In genomic region chr1:47996060-47996405, GRCh38 we compare ENCODE assay signal across 9 cellular contexts. TPM values are rescaled to one million over a fixed set of nuclear protein-coding genes. Genes with fewer than 3 reads are reported as not detected.
DNase-seq lines count a peak whose midpoint lies in the region; ATAC-seq, FAIRE-seq and TF ChIP-seq lines count a peak whose summit lies in the region.
"Had no signal": no experiment of that assay in that cellular context is flagged by ENCODE, and none has a peak within 500 bp of the region (broad histone marks: within the 10 kb centered on the region; RNA-seq: fewer than 3 reads in every experiment).

No MANE protein-coding gene starts in this region.

- in situ Hi-C loops in GM23248 (cut with MboI) = no loop called here

- intact Hi-C loops in naive thymus-derived CD4-positive, alpha-beta T cell (cut with micrococcal nuclease) = loop anchor here in 1 of 2 donors (2.0 to 5.0 kb wide), 2 partner anchors 66 to 241 kb away; no protein-coding TSS in a partner anchor

- H3K79me1 ChIP-seq in H1 (ENCODE audit: low read depth, low read length) = no peaks in the 10 kb centered on the region

- 0 out of 2 replicates have a peak overlapping the region, but pooled peaks have one; percentile 29 for H2BK12ac ChIP-seq in H1 (ENCODE audit: low read depth, low read length)

- H4K5ac ChIP-seq in H1 (ENCODE audit: insufficient read length, low read depth, low read length) = no peak overlapping the region

- H2BK5ac ChIP-seq in H1 (ENCODE audit: low read depth, low read length) = peak overlapping the region; percentile 35; the same call in 1 of the 2 replicates

- no peak overlapping the region for H3K14ac ChIP-seq in H1 (ENCODE audit: insufficient read length)

- H3K4me2 ChIP-seq in H1 (ENCODE audit: insufficient read depth in 1 of 2, low read depth in 2 of 2, low read length in 2 of 2) (peak overlapping the region; percentile 87 to 94), GM23248 (ENCODE audit: unreplicated experiment) (no peak overlapping the region)

- no peak for ATAC-seq in stimulated activated naive CD8-positive, alpha-beta T cell treated with anti-CD3 and anti-CD28 coated beads, Interleukin-15, Interleukin-2, amounts not matched to agents 100 U/mL and 50 U/mL, for 24 hours
- no peak for ATAC-seq in naive thymus-derived CD4-positive, alpha-beta T cell
- no peak for ATAC-seq in GM21528 (IDR thresholded peaks at IDR 0.05; ENCODE audit: low FRiP score, unreplicated experiment)

- H3K23me2 ChIP-seq in H1 (ENCODE audit: low read depth, low read length) = peaks cover 8% of the 10 kb centered on the region; the same call in 1 of the 2 replicates

- H3K27me3 ChIP-seq in H1 (replicated peaks in 1 of 4; ENCODE audit: control insufficient read depth in 3 of 4, extremely low read depth in 1 of 4, insufficient read depth in 3 of 4, low read length in 3 of 4) (peaks cover 0 to 30% (median 25%) of the 10 kb centered on the region in 4 experiments; a peak in 6 of 7 replicates), GM23248 (replicated peaks; ENCODE audit: insufficient read depth) (peaks cover 59% of the 10 kb centered on the region)
- H3K27me3 ChIP-seq in naive thymus-derived CD4-positive, alpha-beta T cell (ENCODE audit: control insufficient read depth in 2 of 2, insufficient read depth in 2 of 2, low read length in 2 of 2) = peaks cover 0 to 3% of the 10 kb centered on the region in 2 donors

- TF ChIP-seq EP300 in H1 (IDR thresholded peaks at IDR 0.05; ENCODE audit: borderline replicate concordance in 1 of 2, low read depth in 2 of 2, low read length in 2 of 2) = no peak

- H2AFZ ChIP-seq in H1 (ENCODE audit: low read length) (no peak overlapping the region), GM23248 (no peak overlapping the region)

- H3K27ac ChIP-seq in H1 (ENCODE audit: low read depth, low read length) = no peak overlapping the region
- H3K27ac ChIP-seq in naive thymus-derived CD4-positive, alpha-beta T cell (ENCODE audit: low read depth, low read length) = no peak overlapping the region
- H3K27ac ChIP-seq in GM23248 = no peak overlapping the region

- no peak overlapping the region for H4K8ac ChIP-seq in H1 (ENCODE audit: extremely low read depth, insufficient read depth, low read length)

- no peak for TF ChIP-seq POLR2A in H1 (IDR thresholded peaks at IDR 0.05; ENCODE audit: control extremely low read depth in 1 of 2, low read depth in 2 of 2, low read length in 2 of 2)

- H3K9me3 Mint-ChIP-seq in stimulated activated naive CD8-positive, alpha-beta T cell treated with anti-CD3 and anti-CD28 coated beads, Interleukin-15, Interleukin-2, amounts not matched to agents 100 ng/mL and 50 ng/mL, for 24 hours = no peaks in the 10 kb centered on the region
- peaks cover 0 to 4% (median 0%) of the 10 kb centered on the region in 11 donors for H3K9me3 Mint-ChIP-seq in naive thymus-derived CD4-positive, alpha-beta T cell

- no peaks in the 10 kb centered on the region for H3K9me2 ChIP-seq in GM23248 (ENCODE audit: insufficient read depth)

- H3K23ac ChIP-seq in H1 (ENCODE audit: insufficient read length) = no peak overlapping the region

- 16% methylated on average over 7 of the region's 7 CpGs; no CpG with 5 or more reads in 1 of the 2 experiments for WGBS in H1 (ENCODE audit: extremely low coverage in 1 of 2, insufficient coverage in 1 of 2, insufficient read length in 1 of 2, insufficient replicate concordance in 2 of 2, low coverage in 1 of 2, low lambda C conversion rate in 2 of 2, missing lambda C conversion rate in 1 of 2), 2 experiments
- WGBS in GM23248 (ENCODE audit: low coverage in 1 of 2, low lambda C conversion rate in 2 of 2, missing lambda C conversion rate in 2 of 2), 2 experiments = 37 to 43% methylated on average over 7 of the region's 7 CpGs

- no peak for TF ChIP-seq RAD21 in H1 (IDR thresholded peaks at IDR 0.05 in 1 of 2, conservative IDR thresholded peaks at IDR 0.05 in 1 of 2; ENCODE audit: low read depth in 2 of 2, low read length in 2 of 2)

- H3K79me2 ChIP-seq in H1 (ENCODE audit: control insufficient read depth in 1 of 2, insufficient read depth in 2 of 2, low read length in 2 of 2) (no peaks in the 10 kb centered on the region), GM23248 (ENCODE audit: insufficient read depth) (no peaks in the 10 kb centered on the region)

- peaks cover 70% of the 10 kb centered on the region for H3K27me3 Mint-ChIP-seq in stimulated activated naive CD8-positive, alpha-beta T cell treated with anti-CD3 and anti-CD28 coated beads, Interleukin-15, Interleukin-2, amounts not matched to agents 100 ng/mL and 50 ng/mL, for 24 hours
- H3K27me3 Mint-ChIP-seq in naive thymus-derived CD4-positive, alpha-beta T cell = peaks cover 49 to 70% (median 68%) of the 10 kb centered on the region in 5 donors

- H2AK5ac ChIP-seq in H1 (ENCODE audit: low read depth, low read length) = no peak overlapping the region

- POLR2A ChIA-PET in H1 (lab: Charles Lee; ENCODE audit: partially characterized antibody) = interaction anchor here (0.8 to 2.1 kb wide), 4 partner anchors 9 to 56 kb away, joined by 3 to 10 read pairs (median 6); no protein-coding TSS in a partner anchor
- POLR2A ChIA-PET in naive thymus-derived CD4-positive, alpha-beta T cell (lab: Charles Lee) = no interaction called here

- H3K36me3 ChIP-seq in H1 (ENCODE audit: control insufficient read depth in 2 of 4, insufficient read depth in 4 of 4, low read length in 3 of 4) (peaks cover 0 to 6% (median 0%) of the 10 kb centered on the region in 4 experiments; a peak in 1 of 8 replicates), GM23248 (ENCODE audit: low read depth) (no peaks in the 10 kb centered on the region)
- H3K36me3 ChIP-seq in naive thymus-derived CD4-positive, alpha-beta T cell (ENCODE audit: control insufficient read depth in 2 of 3, insufficient read depth in 3 of 3, low read length in 3 of 3) = no peaks in the 10 kb centered on the region
- H3K36me3 ChIP-seq: upper lobe of left lung had no signal

- peaks cover 4% of the 10 kb centered on the region for H3K4me1 Mint-ChIP-seq in stimulated activated naive CD8-positive, alpha-beta T cell treated with anti-CD3 and anti-CD28 coated beads, Interleukin-15, Interleukin-2, amounts not matched to agents 100 ng/mL and 50 ng/mL, for 24 hours (ENCODE audit: low read depth)
- peaks cover 4 to 14% (median 10%) of the 10 kb centered on the region in 7 donors for H3K4me1 Mint-ChIP-seq in naive thymus-derived CD4-positive, alpha-beta T cell

- no peak overlapping the region for H2BK120ac ChIP-seq in H1 (replicated peaks; ENCODE audit: low read depth, low read length)

- H3K27ac Mint-ChIP-seq in stimulated activated naive CD8-positive, alpha-beta T cell treated with anti-CD3 and anti-CD28 coated beads, Interleukin-15, Interleukin-2, amounts not matched to agents 100 ng/mL and 50 ng/mL, for 24 hours = no peak overlapping the region
- H3K27ac Mint-ChIP-seq in naive thymus-derived CD4-positive, alpha-beta T cell = no peak overlapping the region

- H4K20me1 ChIP-seq in H1 (replicated peaks in 1 of 2; ENCODE audit: control insufficient read depth in 1 of 2, insufficient read depth in 2 of 2, low read length in 2 of 2) (no peaks in the 10 kb centered on the region), GM23248 (ENCODE audit: insufficient read depth) (no peaks in the 10 kb centered on the region)

- H4K91ac ChIP-seq in H1 (replicated peaks; ENCODE audit: insufficient read length, low read length) = no peak overlapping the region

- H3K9ac ChIP-seq in H1 (replicated peaks in 1 of 4; ENCODE audit: extremely low read depth in 1 of 4, low read depth in 3 of 4, low read length in 3 of 4) (no peak overlapping the region; a peak in 1 of 7 replicates), GM23248 (no peak overlapping the region)

- H3K9me3 ChIP-seq in H1 (ENCODE audit: insufficient read depth in 2 of 2, low read depth in 1 of 2, low read length in 1 of 2) (no peaks in the 10 kb centered on the region), GM23248 (ENCODE audit: low read depth) (no peaks in the 10 kb centered on the region)
- H3K9me3 ChIP-seq in naive thymus-derived CD4-positive, alpha-beta T cell (ENCODE audit: control insufficient read depth in 2 of 3, low read length in 3 of 3) = no peaks in the 10 kb centered on the region
- H3K9me3 ChIP-seq: upper lobe of left lung had no signal

- no peak overlapping the region for H2BK15ac ChIP-seq in H1 (ENCODE audit: low read length)

- H3K4me3 Mint-ChIP-seq in stimulated activated naive CD8-positive, alpha-beta T cell treated with anti-CD3 and anti-CD28 coated beads, Interleukin-15, Interleukin-2, amounts not matched to agents 100 ng/mL and 50 ng/mL, for 24 hours = peak overlapping the region; percentile 76
- peak overlapping the region; percentile 17 to 93 (median 72) for H3K4me3 Mint-ChIP-seq in naive thymus-derived CD4-positive, alpha-beta T cell

- no peak for DNase-seq in stimulated activated naive CD8-positive, alpha-beta T cell treated with anti-CD3 and anti-CD28 coated beads, Interleukin-15, Interleukin-2, amounts not matched to agents 100 U/mL and 50 U/mL, for 24 hours
- DNase-seq in H1 (ENCODE audit: low read depth in 1 of 2, low spot score in 2 of 2) = no peak
- no peak for DNase-seq in naive thymus-derived CD4-positive, alpha-beta T cell
- DNase-seq in midbrain (lab: John Stamatoyannopoulos, UW) = no peak
- no peak for DNase-seq in GM23248
- DNase-seq in C1 segment of cervical spinal cord (lab: John Stamatoyannopoulos, UW) = no peak

- no peak overlapping the region for H3K56ac ChIP-seq in H1 (replicated peaks; ENCODE audit: insufficient read length, low read depth, low read length)

- H3K4ac ChIP-seq in H1 (replicated peaks; ENCODE audit: insufficient read length, low read depth, low read length) = no peak overlapping the region

- H3K18ac ChIP-seq in H1 (ENCODE audit: extremely low read depth, low read length) = peak overlapping the region; percentile 68

- no peak for FAIRE-seq in H1 (lab: Jason Lieb, UNC)

- TF ChIP-seq CTCF in H1 (IDR thresholded peaks at IDR 0.05; ENCODE audit: control extremely low read depth in 1 of 3, insufficient read depth in 1 of 3, low read depth in 1 of 3, low read length in 3 of 3) = no peak

- CTCF ChIA-PET in H1 (lab: Charles Lee; ENCODE audit: partially characterized antibody) = interaction anchor here (0.8 to 8.2 kb wide), 5 partner anchors 8 to 210 kb away, joined by 3 to 158 read pairs (median 4); no protein-coding TSS in a partner anchor
- CTCF ChIA-PET in naive thymus-derived CD4-positive, alpha-beta T cell (lab: Charles Lee) = interaction anchor here (1.4 kb wide), 1 partner anchor 9 kb away, joined by 3 read pairs; no protein-coding TSS in a partner anchor

- no peak overlapping the region for H2BK20ac ChIP-seq in H1 (ENCODE audit: low read length)

- H3K4me1 ChIP-seq in H1 (replicated peaks in 1 of 4; ENCODE audit: control insufficient read depth in 3 of 4, insufficient read depth in 4 of 4, low read length in 3 of 4) (peaks cover 5 to 15% (median 9%) of the 10 kb centered on the region in 4 experiments), GM23248 (ENCODE audit: insufficient read depth) (no peaks in the 10 kb centered on the region)
- H3K4me1 ChIP-seq in naive thymus-derived CD4-positive, alpha-beta T cell (ENCODE audit: control insufficient read depth in 2 of 2, insufficient read depth in 2 of 2, low read length in 2 of 2) = no peaks in the 10 kb centered on the region

- H3K4me3 ChIP-seq in H1 (ENCODE audit: extremely low read depth in 1 of 4, insufficient read depth in 2 of 4, low read depth in 3 of 4, low read length in 4 of 4) (peak overlapping the region; percentile 39 to 86 (median 62)), GM23248 (no peak overlapping the region)
- no peak overlapping the region for H3K4me3 ChIP-seq in naive thymus-derived CD4-positive, alpha-beta T cell (ENCODE audit: low read length)

- no peaks in the 10 kb centered on the region for H3K36me3 Mint-ChIP-seq in stimulated activated naive CD8-positive, alpha-beta T cell treated with anti-CD3 and anti-CD28 coated beads, Interleukin-15, Interleukin-2, amounts not matched to agents 100 ng/mL and 50 ng/mL, for 24 hours (ENCODE audit: low read depth)
- peaks cover 0 to 7% (median 0%) of the 10 kb centered on the region in 5 donors for H3K36me3 Mint-ChIP-seq in naive thymus-derived CD4-positive, alpha-beta T cell

- no peaks in the 10 kb centered on the region for H3F3A ChIP-seq in GM23248 (ENCODE audit: insufficient read depth)

RNA-seq across cellular contexts. Expression of gene TRABD2B, which starts 1.2 kb away (rescaled TPM):
- 3.4 and 3.5 TPM in 2 replicates for total RNA-seq in H1 (2021; fragmentation: NEBNext Ultra II Directional; extraction: Animal tissue kit (Norgen Biotek cat#: 25700))
- 0.95 and 1.5 TPM in 2 replicates for polyA plus RNA-seq in H1 (2011; rRNA removed)
- 0.59 TPM for polyA plus RNA-seq in H1 (2011; cell fraction: cytosol; rRNA removed)
- 2.6 TPM for polyA plus RNA-seq in H1 (2011; cell fraction: nucleus; rRNA removed)
- 1.6 to 3.5 TPM (median 2.1 TPM) in 4 replicates for polyA plus RNA-seq in H1 (2012, experiment 1 of 2)
- polyA plus RNA-seq in H1 (2012, experiment 2 of 2) = 1.1 TPM
- polyA plus RNA-seq in H1 (2013, experiment 1 of 2) = 2.1 TPM
- 2.1 TPM for polyA plus RNA-seq in H1 (2013, experiment 2 of 2)
- polyA minus RNA-seq in H1 (2011; rRNA and poly(A)+ RNA removed) = 0.98 and 1.3 TPM in 2 replicates
- polyA minus RNA-seq in H1 (2011; cell fraction: cytosol; rRNA and poly(A)+ RNA removed) = 4.0 TPM
- polyA minus RNA-seq in H1 (2011; cell fraction: nucleus; rRNA and poly(A)+ RNA removed) = 4.4 TPM
- not detected for total RNA-seq in naive thymus-derived CD4-positive, alpha-beta T cell
- not detected for polyA plus RNA-seq in naive thymus-derived CD4-positive, alpha-beta T cell
- total RNA-seq in GM23248 (2014; rRNA removed; shearing (Covaris generic)) = not detected in 2 replicates
- polyA plus RNA-seq in GM23248 (2016; fragmentation: Nextera tagmentation; extraction: Ambion mirVana) = not detected in 2 replicates

Comparison
In these comparisons a context has a peak if more than half of its experiments do, and no peak if none do; other contexts are left out.
1. H3K4me3 ChIP-seq: peak in H1 (4 of 4); none in naive thymus-derived CD4-positive, alpha-beta T cell (single experiment) and GM23248 (single experiment).